8 cellular contexts compared by ENCODE assay signal in the genomic region with DNA sequence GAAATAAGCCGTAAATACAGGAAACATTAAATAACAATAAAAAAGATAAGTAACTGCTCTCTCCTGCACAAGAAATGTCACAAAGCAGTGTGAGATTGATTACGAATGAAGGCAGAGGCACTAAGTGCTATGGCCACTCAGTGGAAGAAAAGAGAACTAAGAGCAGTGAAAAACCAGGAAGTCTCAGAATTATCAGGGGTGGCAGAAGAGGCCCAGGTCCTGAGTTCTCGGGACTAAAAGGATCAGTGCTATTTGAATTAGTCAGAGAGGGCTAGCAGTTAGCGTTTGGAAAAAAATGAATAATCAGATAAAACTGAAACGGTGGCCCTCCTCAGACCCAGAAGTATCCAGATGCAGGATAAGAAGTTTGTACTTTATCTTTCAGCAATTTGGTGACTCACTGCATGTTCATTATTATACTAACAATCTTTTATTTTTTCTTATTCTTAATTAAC.
DNase-seq lines count a peak whose midpoint lies in the region; ATAC-seq, FAIRE-seq and TF ChIP-seq lines count a peak whose summit lies in the region.

No MANE protein-coding gene starts in this region.

- H4K20me1 ChIP-seq in K562 (replicated peaks; ENCODE audit: control insufficient read depth, insufficient read depth, low read length), result no peaks in the 10 kb centered on the region

- H3K27ac ChIP-seq in K562 (ENCODE audit: extremely low read depth, low read depth, low read length), result peak overlapping the region; percentile 65; the same call in 2 of the 3 replicates

- DNase-seq in GM03348 (ENCODE audit: low spot score) (peak; percentile 19), Kasumi-1 (lab: John Stamatoyannopoulos, UW) (peak; percentile 91 to 94), K562 (ENCODE audit: extremely low read depth in 1 of 4, low spot score in 3 of 4) (peak in 3 of 4 experiments; percentile 10 to 84 (median 71)), mucosa of descending colon (peak in 1 of 3 donors; percentile 4), kidney tubule cell (ENCODE audit: low spot score) (no peak), SHP77 treated with DMSO at 0.1 percent for 48 hours (lab: John Stamatoyannopoulos, UW) (no peak)
- no peak for DNase-seq in stimulated activated CD4-positive, alpha-beta T cell treated with anti-CD3 and anti-CD28 coated beads, Interleukin-4, amount 100 ng/mL, for 24 hours

- FAIRE-seq in K562 (lab: Jason Lieb, UNC), result peak; percentile 82

- in situ Hi-C loops in K562 (cut with MboI), result no loop called here

- peak; percentile 83 for TF ChIP-seq EP300 in K562 (IDR thresholded peaks at IDR 0.05; ENCODE audit: low read length)

- no peak overlapping the region for H3K9ac ChIP-seq in K562 (ENCODE audit: insufficient read depth in 1 of 2, low read depth in 2 of 2, low read length in 2 of 2)

- WGBS in K562 (ENCODE audit: insufficient coverage, low coverage, missing lambda C conversion rate), result 0% methylated on average over 5 of the region's 5 CpGs

- H3K4me3 ChIP-seq in K562, result no peak overlapping the region
- no peak overlapping the region for H3K4me3 ChIP-seq in mucosa of descending colon

- H3K4me1 ChIP-seq in K562 (replicated peaks in 1 of 2; ENCODE audit: control insufficient read depth in 2 of 2, insufficient read depth in 2 of 2, low read length in 2 of 2) (peaks cover 0 to 26% of the 10 kb centered on the region in 2 experiments; a peak in 4 of 5 replicates), mucosa of descending colon (ENCODE audit: low read depth) (no peaks in the 10 kb centered on the region)

- no peaks in the 10 kb centered on the region for H3K9me1 ChIP-seq in K562 (ENCODE audit: control insufficient read depth, insufficient read depth, low read length)

- H3K9me3 ChIP-seq in K562 (replicated peaks; ENCODE audit: control insufficient read depth, insufficient read depth, low read depth, low read length) (0 out of 2 replicates have a peak, but pooled peaks cover 1% of the 10 kb centered on the region), mucosa of descending colon (no peaks in the 10 kb centered on the region)

- H3K27me3 ChIP-seq in K562 (ENCODE audit: control insufficient read depth in 2 of 2, insufficient read depth in 2 of 2, low read length in 2 of 2), result no peaks in the 10 kb centered on the region

- no peak overlapping the region for H3K4me2 ChIP-seq in K562 (ENCODE audit: insufficient read depth, low read length)

- intact Hi-C loops in K562 (cut with micrococcal nuclease), result loop anchor here (2.0 to 10.0 kb wide), 5 partner anchors 79 to 468 kb away; a partner anchor contains a TSS
- intact Hi-C loops in mucosa of descending colon (cut with DNase I, micrococcal nuclease), result no loop called here

- BruUV-seq in K562 (replicated peaks; lab: Mats Ljungman, UMichigan), result no TSS peak

- H2AFZ ChIP-seq in K562 (ENCODE audit: low read depth, low read length), result peak overlapping the region; percentile 17; the same call in 1 of the 2 replicates

- peak; percentile 54 to 57 for TF ChIP-seq RAD21 in K562 (CRISPR knock-in tag; conservative IDR thresholded peaks at IDR 0.05 in 1 of 2, IDR thresholded peaks at IDR 0.05 in 1 of 2)

- H3K79me2 ChIP-seq in K562 (ENCODE audit: control insufficient read depth, insufficient read depth, low read length), result no peaks in the 10 kb centered on the region

- POLR2A ChIA-PET in K562 (lab: Yijun Ruan, JAX), result interaction anchor here (0.5 kb wide), 1 partner anchor 1463 kb away, joined by 4 read pairs; no protein-coding TSS in a partner anchor

- TF ChIP-seq CTCF in K562 (IDR thresholded peaks at IDR 0.05 in 2 of 3, conservative IDR thresholded peaks at IDR 0.05 in 1 of 3; ENCODE audit: insufficient read depth in 2 of 3, low read depth in 1 of 3, low read length in 3 of 3) (peak; percentile 30 to 44 (median 34); a peak in 3 of 6 replicates), mucosa of descending colon (IDR thresholded peaks at IDR 0.05) (no peak)

- CTCF ChIA-PET in K562 (lab: Yijun Ruan, JAX; ENCODE audit: low intra/inter-chr PET ratio), result no interaction called here

- no peak for TF ChIP-seq POLR2A in K562 (conservative IDR thresholded peaks at IDR 0.05)

- ATAC-seq in K562, result peak; percentile 91
- ATAC-seq in mucosa of descending colon, result peak; percentile 25
- no peak for ATAC-seq in HG03457 (IDR thresholded peaks at IDR 0.05; ENCODE audit: unreplicated experiment)

- H3K36me3 ChIP-seq in K562 (ENCODE audit: control insufficient read depth, insufficient read depth, low read length) (no peaks in the 10 kb centered on the region), mucosa of descending colon (ENCODE audit: low read depth) (no peaks in the 10 kb centered on the region)

TF ChIP-seq in K562, 482 proteins besides CTCF, POLR2A, EP300 and RAD21 (continues in another document):
- TF ChIP-seq POLR3G (IDR thresholded peaks at IDR 0.05; ENCODE audit: extremely low read depth, insufficient read length, insufficient replicate concordance) (no peak), TCF3 (CRISPR knock-in tag; IDR thresholded peaks at IDR 0.05) (peak; percentile 67), CEBPG (CRISPR knock-in tag; IDR thresholded peaks at IDR 0.05) (no peak), CEBPG (tag; conservative IDR thresholded peaks at IDR 0.05 in 1 of 2, IDR thresholded peaks at IDR 0.05 in 1 of 2) (no peak), SMARCE1 (IDR thresholded peaks at IDR 0.05) (peak; percentile 88)
- TF ChIP-seq, protein P1, sequence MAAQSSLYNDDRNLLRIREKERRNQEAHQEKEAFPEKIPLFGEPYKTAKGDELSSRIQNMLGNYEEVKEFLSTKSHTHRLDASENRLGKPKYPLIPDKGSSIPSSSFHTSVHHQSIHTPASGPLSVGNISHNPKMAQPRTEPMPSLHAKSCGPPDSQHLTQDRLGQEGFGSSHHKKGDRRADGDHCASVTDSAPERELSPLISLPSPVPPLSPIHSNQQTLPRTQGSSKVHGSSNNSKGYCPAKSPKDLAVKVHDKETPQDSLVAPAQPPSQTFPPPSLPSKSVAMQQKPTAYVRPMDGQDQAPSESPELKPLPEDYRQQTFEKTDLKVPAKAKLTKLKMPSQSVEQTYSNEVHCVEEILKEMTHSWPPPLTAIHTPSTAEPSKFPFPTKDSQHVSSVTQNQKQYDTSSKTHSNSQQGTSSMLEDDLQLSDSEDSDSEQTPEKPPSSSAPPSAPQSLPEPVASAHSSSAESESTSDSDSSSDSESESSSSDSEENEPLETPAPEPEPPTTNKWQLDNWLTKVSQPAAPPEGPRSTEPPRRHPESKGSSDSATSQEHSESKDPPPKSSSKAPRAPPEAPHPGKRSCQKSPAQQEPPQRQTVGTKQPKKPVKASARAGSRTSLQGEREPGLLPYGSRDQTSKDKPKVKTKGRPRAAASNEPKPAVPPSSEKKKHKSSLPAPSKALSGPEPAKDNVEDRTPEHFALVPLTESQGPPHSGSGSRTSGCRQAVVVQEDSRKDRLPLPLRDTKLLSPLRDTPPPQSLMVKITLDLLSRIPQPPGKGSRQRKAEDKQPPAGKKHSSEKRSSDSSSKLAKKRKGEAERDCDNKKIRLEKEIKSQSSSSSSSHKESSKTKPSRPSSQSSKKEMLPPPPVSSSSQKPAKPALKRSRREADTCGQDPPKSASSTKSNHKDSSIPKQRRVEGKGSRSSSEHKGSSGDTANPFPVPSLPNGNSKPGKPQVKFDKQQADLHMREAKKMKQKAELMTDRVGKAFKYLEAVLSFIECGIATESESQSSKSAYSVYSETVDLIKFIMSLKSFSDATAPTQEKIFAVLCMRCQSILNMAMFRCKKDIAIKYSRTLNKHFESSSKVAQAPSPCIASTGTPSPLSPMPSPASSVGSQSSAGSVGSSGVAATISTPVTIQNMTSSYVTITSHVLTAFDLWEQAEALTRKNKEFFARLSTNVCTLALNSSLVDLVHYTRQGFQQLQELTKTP (IDR thresholded peaks at IDR 0.05; ENCODE audit: low read depth in 1 of 2, partially characterized antibody in 2 of 2), result peak; percentile 45 to 58
- TF ChIP-seq, protein P2, sequence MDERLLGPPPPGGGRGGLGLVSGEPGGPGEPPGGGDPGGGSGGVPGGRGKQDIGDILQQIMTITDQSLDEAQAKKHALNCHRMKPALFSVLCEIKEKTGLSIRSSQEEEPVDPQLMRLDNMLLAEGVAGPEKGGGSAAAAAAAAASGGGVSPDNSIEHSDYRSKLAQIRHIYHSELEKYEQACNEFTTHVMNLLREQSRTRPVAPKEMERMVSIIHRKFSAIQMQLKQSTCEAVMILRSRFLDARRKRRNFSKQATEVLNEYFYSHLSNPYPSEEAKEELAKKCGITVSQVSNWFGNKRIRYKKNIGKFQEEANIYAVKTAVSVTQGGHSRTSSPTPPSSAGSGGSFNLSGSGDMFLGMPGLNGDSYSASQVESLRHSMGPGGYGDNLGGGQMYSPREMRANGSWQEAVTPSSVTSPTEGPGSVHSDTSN (CRISPR knock-in tag; IDR thresholded peaks at IDR 0.05; ENCODE audit: low read depth), result no peak
- TF ChIP-seq, protein P2 (tag; conservative IDR thresholded peaks at IDR 0.05; ENCODE audit: low read depth), result peak; percentile 78
- TF ChIP-seq, protein P3, sequence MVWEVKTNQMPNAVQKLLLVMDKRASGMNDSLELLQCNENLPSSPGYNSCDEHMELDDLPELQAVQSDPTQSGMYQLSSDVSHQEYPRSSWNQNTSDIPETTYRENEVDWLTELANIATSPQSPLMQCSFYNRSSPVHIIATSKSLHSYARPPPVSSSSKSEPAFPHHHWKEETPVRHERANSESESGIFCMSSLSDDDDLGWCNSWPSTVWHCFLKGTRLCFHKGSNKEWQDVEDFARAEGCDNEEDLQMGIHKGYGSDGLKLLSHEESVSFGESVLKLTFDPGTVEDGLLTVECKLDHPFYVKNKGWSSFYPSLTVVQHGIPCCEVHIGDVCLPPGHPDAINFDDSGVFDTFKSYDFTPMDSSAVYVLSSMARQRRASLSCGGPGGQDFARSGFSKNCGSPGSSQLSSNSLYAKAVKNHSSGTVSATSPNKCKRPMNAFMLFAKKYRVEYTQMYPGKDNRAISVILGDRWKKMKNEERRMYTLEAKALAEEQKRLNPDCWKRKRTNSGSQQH (CRISPR knock-in tag; IDR thresholded peaks at IDR 0.05), result no peak
- TF ChIP-seq, protein P4, sequence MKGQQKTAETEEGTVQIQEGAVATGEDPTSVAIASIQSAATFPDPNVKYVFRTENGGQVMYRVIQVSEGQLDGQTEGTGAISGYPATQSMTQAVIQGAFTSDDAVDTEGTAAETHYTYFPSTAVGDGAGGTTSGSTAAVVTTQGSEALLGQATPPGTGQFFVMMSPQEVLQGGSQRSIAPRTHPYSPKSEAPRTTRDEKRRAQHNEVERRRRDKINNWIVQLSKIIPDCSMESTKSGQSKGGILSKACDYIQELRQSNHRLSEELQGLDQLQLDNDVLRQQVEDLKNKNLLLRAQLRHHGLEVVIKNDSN (CRISPR knock-in tag; IDR thresholded peaks at IDR 0.05), result no peak

Comparison
In these comparisons a context has a peak if more than half of its experiments do, and no peak if none do; other contexts are left out.
1. DNase-seq: peak in GM03348 (single experiment), Kasumi-1 (2 of 2) and K562 (3 of 4); none in kidney tubule cell (single experiment), stimulated activated CD4-positive, alpha-beta T cell treated with anti-CD3 and anti-CD28 coated beads, Interleukin-4, amount 100 ng/mL, for 24 hours (single experiment) and SHP77 treated with DMSO at 0.1 percent for 48 hours (single experiment).